In genomic region chr1:84077476-84078107, GRCh38 we compare ENCODE assay signal across 1 cellular context.
A peak's percentile ranks its signal among the peaks of the same experiment; 100 is the strongest.
TF ChIP-seq lines count a peak whose summit lies in the region.

No MANE protein-coding gene starts in this region.

TF ChIP-seq in HEK293, 187 proteins besides CTCF, POLR2A, EP300 and RAD21 (continued from another document and continues in another):
- peak; percentile 56 for TF ChIP-seq ZSCAN30 (tag by site-specific recombination; IDR thresholded peaks at IDR 0.05)
- TF ChIP-seq ZNF621 (tag by site-specific recombination; IDR thresholded peaks at IDR 0.05), result no peak
- TF ChIP-seq ZNF792 (tag by site-specific recombination; IDR thresholded peaks at IDR 0.05), result no peak
- no peak for TF ChIP-seq ZNF791 (tag by site-specific recombination; IDR thresholded peaks at IDR 0.05)
- no peak for TF ChIP-seq MZF1 (tag by site-specific recombination; IDR thresholded peaks at IDR 0.05; ENCODE audit: borderline replicate concordance)
- peak; percentile 70 for TF ChIP-seq ZIC2 (tag by site-specific recombination; IDR thresholded peaks at IDR 0.05)
- TF ChIP-seq GLI4 (tag by site-specific recombination; IDR thresholded peaks at IDR 0.05), result no peak
- TF ChIP-seq GFI1B (tag by site-specific recombination; IDR thresholded peaks at IDR 0.05), result no peak
- TF ChIP-seq, protein P1, sequence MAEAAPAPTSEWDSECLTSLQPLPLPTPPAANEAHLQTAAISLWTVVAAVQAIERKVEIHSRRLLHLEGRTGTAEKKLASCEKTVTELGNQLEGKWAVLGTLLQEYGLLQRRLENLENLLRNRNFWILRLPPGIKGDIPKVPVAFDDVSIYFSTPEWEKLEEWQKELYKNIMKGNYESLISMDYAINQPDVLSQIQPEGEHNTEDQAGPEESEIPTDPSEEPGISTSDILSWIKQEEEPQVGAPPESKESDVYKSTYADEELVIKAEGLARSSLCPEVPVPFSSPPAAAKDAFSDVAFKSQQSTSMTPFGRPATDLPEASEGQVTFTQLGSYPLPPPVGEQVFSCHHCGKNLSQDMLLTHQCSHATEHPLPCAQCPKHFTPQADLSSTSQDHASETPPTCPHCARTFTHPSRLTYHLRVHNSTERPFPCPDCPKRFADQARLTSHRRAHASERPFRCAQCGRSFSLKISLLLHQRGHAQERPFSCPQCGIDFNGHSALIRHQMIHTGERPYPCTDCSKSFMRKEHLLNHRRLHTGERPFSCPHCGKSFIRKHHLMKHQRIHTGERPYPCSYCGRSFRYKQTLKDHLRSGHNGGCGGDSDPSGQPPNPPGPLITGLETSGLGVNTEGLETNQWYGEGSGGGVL (tag by site-specific recombination; IDR thresholded peaks at IDR 0.05), result no peak; the same call in 1 of the 2 replicates
- no peak for TF ChIP-seq YY1 (tag by site-specific recombination; IDR thresholded peaks at IDR 0.05)
- TF ChIP-seq KLF7 (tag by site-specific recombination; IDR thresholded peaks at IDR 0.05; ENCODE audit: borderline replicate concordance), result no peak
- no peak for TF ChIP-seq ZNF426 (tag by site-specific recombination; IDR thresholded peaks at IDR 0.05)
- no peak for TF ChIP-seq ZNF510 (tag by site-specific recombination; IDR thresholded peaks at IDR 0.05; ENCODE audit: insufficient replicate concordance)
- TF ChIP-seq, protein P2, sequence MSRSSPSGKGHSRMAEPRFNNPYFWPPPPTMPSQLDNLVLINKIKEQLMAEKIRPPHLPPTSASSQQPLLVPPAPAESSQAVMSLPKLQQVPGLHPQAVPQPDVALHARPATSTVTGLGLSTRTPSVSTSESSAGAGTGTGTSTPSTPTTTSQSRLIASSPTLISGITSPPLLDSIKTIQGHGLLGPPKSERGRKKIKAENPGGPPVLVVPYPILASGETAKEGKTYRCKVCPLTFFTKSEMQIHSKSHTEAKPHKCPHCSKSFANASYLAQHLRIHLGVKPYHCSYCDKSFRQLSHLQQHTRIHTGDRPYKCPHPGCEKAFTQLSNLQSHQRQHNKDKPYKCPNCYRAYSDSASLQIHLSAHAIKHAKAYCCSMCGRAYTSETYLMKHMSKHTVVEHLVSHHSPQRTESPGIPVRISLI (tag by site-specific recombination; IDR thresholded peaks at IDR 0.05), result no peak
- 0 out of 2 replicates have a peak, but pooled peaks have one; percentile 44 for TF ChIP-seq ZEB2 (tag by site-specific recombination; IDR thresholded peaks at IDR 0.05)
- no peak for TF ChIP-seq ZNF664 (tag by site-specific recombination; IDR thresholded peaks at IDR 0.05)
- no peak for TF ChIP-seq ZNF560 (tag by site-specific recombination; IDR thresholded peaks at IDR 0.05; ENCODE audit: borderline replicate concordance)
- no peak for TF ChIP-seq ZNF639 (tag by site-specific recombination; IDR thresholded peaks at IDR 0.05)
- no peak for TF ChIP-seq ZSCAN16 (tag by site-specific recombination; IDR thresholded peaks at IDR 0.05)
- no peak for TF ChIP-seq SETDB1 (IDR thresholded peaks at IDR 0.05; ENCODE audit: insufficient read length, low read length)
- TF ChIP-seq ZNF561 (tag by site-specific recombination; IDR thresholded peaks at IDR 0.05; ENCODE audit: borderline replicate concordance), result peak; percentile 57
- TF ChIP-seq, protein P3, sequence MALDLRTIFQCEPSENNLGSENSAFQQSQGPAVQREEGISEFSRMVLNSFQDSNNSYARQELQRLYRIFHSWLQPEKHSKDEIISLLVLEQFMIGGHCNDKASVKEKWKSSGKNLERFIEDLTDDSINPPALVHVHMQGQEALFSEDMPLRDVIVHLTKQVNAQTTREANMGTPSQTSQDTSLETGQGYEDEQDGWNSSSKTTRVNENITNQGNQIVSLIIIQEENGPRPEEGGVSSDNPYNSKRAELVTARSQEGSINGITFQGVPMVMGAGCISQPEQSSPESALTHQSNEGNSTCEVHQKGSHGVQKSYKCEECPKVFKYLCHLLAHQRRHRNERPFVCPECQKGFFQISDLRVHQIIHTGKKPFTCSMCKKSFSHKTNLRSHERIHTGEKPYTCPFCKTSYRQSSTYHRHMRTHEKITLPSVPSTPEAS (tag by site-specific recombination; IDR thresholded peaks at IDR 0.05), result no peak
- TF ChIP-seq GLIS2 (tag by site-specific recombination; IDR thresholded peaks at IDR 0.05), result peak; percentile 86
- TF ChIP-seq ZBTB8A (tag by site-specific recombination; IDR thresholded peaks at IDR 0.05), result no peak
- peak; percentile 56; the same call in 1 of the 2 replicates for TF ChIP-seq ZNF777 (tag by site-specific recombination; IDR thresholded peaks at IDR 0.05; ENCODE audit: borderline replicate concordance)
- TF ChIP-seq ZNF501 (tag by site-specific recombination; IDR thresholded peaks at IDR 0.05), result peak; percentile 84
- TF ChIP-seq ZNF146 (tag by site-specific recombination; IDR thresholded peaks at IDR 0.05), result no peak
- no peak; the same call in 1 of the 2 replicates for TF ChIP-seq ZNF341 (tag by site-specific recombination; IDR thresholded peaks at IDR 0.05; ENCODE audit: low read depth)
- 0 out of 2 replicates have a peak, but pooled peaks have one; percentile 20 for TF ChIP-seq ZNF24 (tag by site-specific recombination; IDR thresholded peaks at IDR 0.05)
- no peak for TF ChIP-seq ZNF350 (tag by site-specific recombination; IDR thresholded peaks at IDR 0.05)
- no peak for TF ChIP-seq ZNF585B (tag by site-specific recombination; IDR thresholded peaks at IDR 0.05)
- TF ChIP-seq, protein P4, sequence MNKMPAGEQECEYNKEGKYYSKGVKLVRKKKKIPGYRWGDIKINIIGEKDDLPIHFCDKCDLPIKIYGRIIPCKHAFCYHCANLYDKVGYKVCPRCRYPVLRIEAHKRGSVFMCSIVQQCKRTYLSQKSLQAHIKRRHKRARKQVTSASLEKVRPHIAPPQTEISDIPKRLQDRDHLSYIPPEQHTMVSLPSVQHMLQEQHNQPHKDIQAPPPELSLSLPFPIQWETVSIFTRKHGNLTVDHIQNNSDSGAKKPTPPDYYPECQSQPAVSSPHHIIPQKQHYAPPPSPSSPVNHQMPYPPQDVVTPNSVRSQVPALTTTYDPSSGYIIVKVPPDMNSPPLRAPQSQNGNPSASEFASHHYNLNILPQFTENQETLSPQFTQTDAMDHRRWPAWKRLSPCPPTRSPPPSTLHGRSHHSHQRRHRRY (tag by site-specific recombination; IDR thresholded peaks at IDR 0.05), result no peak
- TF ChIP-seq ZBTB7A (tag by site-specific recombination; IDR thresholded peaks at IDR 0.05; ENCODE audit: low read depth), result no peak; the same call in 1 of the 2 replicates
- no peak; the same call in 1 of the 2 replicates for TF ChIP-seq KLF10 (tag by site-specific recombination; IDR thresholded peaks at IDR 0.05)
- TF ChIP-seq, protein P5, sequence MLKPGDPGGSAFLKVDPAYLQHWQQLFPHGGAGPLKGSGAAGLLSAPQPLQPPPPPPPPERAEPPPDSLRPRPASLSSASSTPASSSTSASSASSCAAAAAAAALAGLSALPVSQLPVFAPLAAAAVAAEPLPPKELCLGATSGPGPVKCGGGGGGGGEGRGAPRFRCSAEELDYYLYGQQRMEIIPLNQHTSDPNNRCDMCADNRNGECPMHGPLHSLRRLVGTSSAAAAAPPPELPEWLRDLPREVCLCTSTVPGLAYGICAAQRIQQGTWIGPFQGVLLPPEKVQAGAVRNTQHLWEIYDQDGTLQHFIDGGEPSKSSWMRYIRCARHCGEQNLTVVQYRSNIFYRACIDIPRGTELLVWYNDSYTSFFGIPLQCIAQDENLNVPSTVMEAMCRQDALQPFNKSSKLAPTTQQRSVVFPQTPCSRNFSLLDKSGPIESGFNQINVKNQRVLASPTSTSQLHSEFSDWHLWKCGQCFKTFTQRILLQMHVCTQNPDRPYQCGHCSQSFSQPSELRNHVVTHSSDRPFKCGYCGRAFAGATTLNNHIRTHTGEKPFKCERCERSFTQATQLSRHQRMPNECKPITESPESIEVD (tag by site-specific recombination; IDR thresholded peaks at IDR 0.05), result no peak
- no peak for TF ChIP-seq ZNF544 (tag by site-specific recombination; IDR thresholded peaks at IDR 0.05)
- TF ChIP-seq ZNF629 (tag by site-specific recombination; IDR thresholded peaks at IDR 0.05), result 0 out of 2 replicates have a peak, but pooled peaks have one; percentile 28
- no peak for TF ChIP-seq ZNF23 (tag by site-specific recombination; IDR thresholded peaks at IDR 0.05; ENCODE audit: borderline replicate concordance)
- TF ChIP-seq ZNF391 (tag by site-specific recombination; IDR thresholded peaks at IDR 0.05; ENCODE audit: borderline replicate concordance, low read depth), result no peak
- no peak for TF ChIP-seq ZNF404 (tag by site-specific recombination; IDR thresholded peaks at IDR 0.05)
- peak; percentile 75 for TF ChIP-seq EGR2 (tag by site-specific recombination; IDR thresholded peaks at IDR 0.05; ENCODE audit: low read depth)
- TF ChIP-seq ZNF747 (tag by site-specific recombination; IDR thresholded peaks at IDR 0.05), result no peak
- TF ChIP-seq KLF16 (tag by site-specific recombination; IDR thresholded peaks at IDR 0.05), result no peak
- TF ChIP-seq IKZF3 (tag by site-specific recombination; IDR thresholded peaks at IDR 0.05), result 0 out of 2 replicates have a peak, but pooled peaks have one; percentile 38
- TF ChIP-seq, protein P6, sequence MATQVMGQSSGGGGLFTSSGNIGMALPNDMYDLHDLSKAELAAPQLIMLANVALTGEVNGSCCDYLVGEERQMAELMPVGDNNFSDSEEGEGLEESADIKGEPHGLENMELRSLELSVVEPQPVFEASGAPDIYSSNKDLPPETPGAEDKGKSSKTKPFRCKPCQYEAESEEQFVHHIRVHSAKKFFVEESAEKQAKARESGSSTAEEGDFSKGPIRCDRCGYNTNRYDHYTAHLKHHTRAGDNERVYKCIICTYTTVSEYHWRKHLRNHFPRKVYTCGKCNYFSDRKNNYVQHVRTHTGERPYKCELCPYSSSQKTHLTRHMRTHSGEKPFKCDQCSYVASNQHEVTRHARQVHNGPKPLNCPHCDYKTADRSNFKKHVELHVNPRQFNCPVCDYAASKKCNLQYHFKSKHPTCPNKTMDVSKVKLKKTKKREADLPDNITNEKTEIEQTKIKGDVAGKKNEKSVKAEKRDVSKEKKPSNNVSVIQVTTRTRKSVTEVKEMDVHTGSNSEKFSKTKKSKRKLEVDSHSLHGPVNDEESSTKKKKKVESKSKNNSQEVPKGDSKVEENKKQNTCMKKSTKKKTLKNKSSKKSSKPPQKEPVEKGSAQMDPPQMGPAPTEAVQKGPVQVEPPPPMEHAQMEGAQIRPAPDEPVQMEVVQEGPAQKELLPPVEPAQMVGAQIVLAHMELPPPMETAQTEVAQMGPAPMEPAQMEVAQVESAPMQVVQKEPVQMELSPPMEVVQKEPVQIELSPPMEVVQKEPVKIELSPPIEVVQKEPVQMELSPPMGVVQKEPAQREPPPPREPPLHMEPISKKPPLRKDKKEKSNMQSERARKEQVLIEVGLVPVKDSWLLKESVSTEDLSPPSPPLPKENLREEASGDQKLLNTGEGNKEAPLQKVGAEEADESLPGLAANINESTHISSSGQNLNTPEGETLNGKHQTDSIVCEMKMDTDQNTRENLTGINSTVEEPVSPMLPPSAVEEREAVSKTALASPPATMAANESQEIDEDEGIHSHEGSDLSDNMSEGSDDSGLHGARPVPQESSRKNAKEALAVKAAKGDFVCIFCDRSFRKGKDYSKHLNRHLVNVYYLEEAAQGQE (tag by site-specific recombination; IDR thresholded peaks at IDR 0.05), result no peak; the same call in 1 of the 2 replicates
- TF ChIP-seq ZXDB (tag by site-specific recombination; IDR thresholded peaks at IDR 0.05), result no peak; the same call in 1 of the 2 replicates
- TF ChIP-seq BCL11B (tag by site-specific recombination; IDR thresholded peaks at IDR 0.05; ENCODE audit: low read depth), result no peak
- TF ChIP-seq ZNF266 (tag by site-specific recombination; IDR thresholded peaks at IDR 0.05; ENCODE audit: low read depth), result no peak
- TF ChIP-seq ZNF26 (tag by site-specific recombination; IDR thresholded peaks at IDR 0.05), result no peak
- no peak for TF ChIP-seq ZNF239 (tag by site-specific recombination; IDR thresholded peaks at IDR 0.05)
- TF ChIP-seq ZNF335 (tag by site-specific recombination; conservative IDR thresholded peaks at IDR 0.05), result peak; percentile 96
- no peak for TF ChIP-seq ZNF654 (tag by site-specific recombination; IDR thresholded peaks at IDR 0.05; ENCODE audit: low read depth)
- peak; percentile 87 for TF ChIP-seq ZBTB20 (tag by site-specific recombination; IDR thresholded peaks at IDR 0.05)
- TF ChIP-seq OVOL3 (tag by site-specific recombination; IDR thresholded peaks at IDR 0.05), result no peak
- no peak for TF ChIP-seq ZNF473 (tag by site-specific recombination; IDR thresholded peaks at IDR 0.05)
- TF ChIP-seq, protein P7, sequence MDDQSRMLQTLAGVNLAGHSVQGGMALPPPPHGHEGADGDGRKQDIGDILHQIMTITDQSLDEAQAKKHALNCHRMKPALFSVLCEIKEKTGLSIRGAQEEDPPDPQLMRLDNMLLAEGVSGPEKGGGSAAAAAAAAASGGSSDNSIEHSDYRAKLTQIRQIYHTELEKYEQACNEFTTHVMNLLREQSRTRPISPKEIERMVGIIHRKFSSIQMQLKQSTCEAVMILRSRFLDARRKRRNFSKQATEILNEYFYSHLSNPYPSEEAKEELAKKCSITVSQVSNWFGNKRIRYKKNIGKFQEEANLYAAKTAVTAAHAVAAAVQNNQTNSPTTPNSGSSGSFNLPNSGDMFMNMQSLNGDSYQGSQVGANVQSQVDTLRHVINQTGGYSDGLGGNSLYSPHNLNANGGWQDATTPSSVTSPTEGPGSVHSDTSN (CRISPR knock-in tag; IDR thresholded peaks at IDR 0.05), result 0 out of 2 replicates have a peak, but pooled peaks have one; percentile 27
